Comparison of ENCODE assay signal across 14 cellular contexts in genomic region chr12:27782481-27782880, GRCh38. TPM values are rescaled to one million over a fixed set of nuclear protein-coding genes. Genes with fewer than 3 reads are reported as not detected.
DNase-seq lines count a peak whose midpoint lies in the region; ATAC-seq and TF ChIP-seq lines count a peak whose summit lies in the region.
"Had no signal": no experiment of that assay in that cellular context is flagged by ENCODE, and none has a peak within 500 bp of the region (broad histone marks: within the 10 kb centered on the region; RNA-seq: fewer than 3 reads in every experiment).

No MANE protein-coding gene starts in this region.

- H3K36me3 Mint-ChIP-seq in activated CD8-positive, alpha-beta T cell treated with anti-CD3 and anti-CD28 coated beads for 36 hours (ENCODE audit: low read depth) = peaks cover 34% of the 10 kb centered on the region
- H3K36me3 Mint-ChIP-seq in activated CD8-positive, alpha-beta T cell treated with anti-CD3 and anti-CD28 coated beads, Interleukin-2, amount 10 ng/mL, durations not matched to agents 7 days and 5 days (ENCODE audit: low read depth) = peaks cover 33% of the 10 kb centered on the region
- H3K36me3 Mint-ChIP-seq in activated T-helper 1 cell treated with anti-CD3 and anti-CD28 coated beads, Interleukin-12 subunit alpha, Interleukin-12 subunit beta, Interleukin-2, Interleukin-4 antibody, amounts not matched to agents 30 ng/mL and 10 ng/mL and 1 ng/mL, durations not matched to agents 14 hours and 24 hours and 36 hours (ENCODE audit: low read depth) = peaks cover 21% of the 10 kb centered on the region
- H3K36me3 Mint-ChIP-seq in immature natural killer cell = peaks cover 0 to 4% (median 0%) of the 10 kb centered on the region in 3 donors

- no peaks in the 10 kb centered on the region for H3K9me3 ChIP-seq in tibial artery

- DNase-seq in activated CD8-positive, alpha-beta T cell treated with anti-CD3 and anti-CD28 coated beads for 36 hours = no peak
- no peak for DNase-seq in activated CD8-positive, alpha-beta T cell treated with anti-CD3 and anti-CD28 coated beads, Interleukin-2, amount 10 ng/mL, durations not matched to agents 7 days and 5 days
- no peak for DNase-seq in activated T-helper 1 cell treated with anti-CD3 and anti-CD28 coated beads, Interleukin-12 subunit alpha, Interleukin-12 subunit beta, Interleukin-2, Interleukin-4 antibody, amounts not matched to agents 30 ng/mL and 10 ng/mL and 1 ng/mL, durations not matched to agents 14 hours and 24 hours and 36 hours (ENCODE audit: low spot score)
- DNase-seq in immature natural killer cell (no peak), tibial artery (no peak), hippocampal formation (lab: John Stamatoyannopoulos, UW) (no peak), A172 (ENCODE audit: low spot score) (no peak)
- DNase-seq: NCI-H510A; stimulated activated CD4-positive, alpha-beta T cell treated with anti-CD3 and anti-CD28 coated beads, Interleukin-15, amount 100 ng/mL, for 24 hours; stimulated activated naive CD4-positive, alpha-beta T cell treated with Interleukin-2 at 50 U/mL for 16 hours had no signal

- H3K27ac ChIP-seq in tibial artery = peak overlapping the region in 1 of 2 donors; percentile 89

- no peaks in the 10 kb centered on the region for H3K36me3 ChIP-seq in tibial artery

- H3K27ac Mint-ChIP-seq in activated CD8-positive, alpha-beta T cell treated with anti-CD3 and anti-CD28 coated beads for 36 hours = no peak overlapping the region
- no peak overlapping the region for H3K27ac Mint-ChIP-seq in activated CD8-positive, alpha-beta T cell treated with anti-CD3 and anti-CD28 coated beads, Interleukin-2, amount 10 ng/mL, durations not matched to agents 7 days and 5 days
- no peak overlapping the region for H3K27ac Mint-ChIP-seq in activated T-helper 1 cell treated with anti-CD3 and anti-CD28 coated beads, Interleukin-12 subunit alpha, Interleukin-12 subunit beta, Interleukin-2, Interleukin-4 antibody, amounts not matched to agents 30 ng/mL and 10 ng/mL and 1 ng/mL, durations not matched to agents 14 hours and 24 hours and 36 hours
- H3K27ac Mint-ChIP-seq in immature natural killer cell = peak overlapping the region in 2 of 6 donors; percentile 62 to 75

- no peaks in the 10 kb centered on the region for H3K27me3 ChIP-seq in tibial artery

- no peak for ATAC-seq in activated CD8-positive, alpha-beta T cell treated with anti-CD3 and anti-CD28 coated beads for 36 hours
- ATAC-seq in activated CD8-positive, alpha-beta T cell treated with anti-CD3 and anti-CD28 coated beads, Interleukin-2, amount 10 ng/mL, durations not matched to agents 7 days and 5 days = no peak
- no peak for ATAC-seq in GM21390 (IDR thresholded peaks at IDR 0.05; ENCODE audit: unreplicated experiment)
- ATAC-seq: HCT116 had no signal

- H3K27me3 Mint-ChIP-seq in activated CD8-positive, alpha-beta T cell treated with anti-CD3 and anti-CD28 coated beads for 36 hours = no peaks in the 10 kb centered on the region
- H3K27me3 Mint-ChIP-seq in activated CD8-positive, alpha-beta T cell treated with anti-CD3 and anti-CD28 coated beads, Interleukin-2, amount 10 ng/mL, durations not matched to agents 7 days and 5 days (ENCODE audit: low read depth) = peaks cover 4% of the 10 kb centered on the region
- peaks cover 13% of the 10 kb centered on the region for H3K27me3 Mint-ChIP-seq in activated T-helper 1 cell treated with anti-CD3 and anti-CD28 coated beads, Interleukin-12 subunit alpha, Interleukin-12 subunit beta, Interleukin-2, Interleukin-4 antibody, amounts not matched to agents 30 ng/mL and 10 ng/mL and 1 ng/mL, durations not matched to agents 14 hours and 24 hours and 36 hours (ENCODE audit: insufficient read depth)
- H3K27me3 Mint-ChIP-seq in immature natural killer cell (ENCODE audit: low read depth in 3 of 3) = peaks cover 0 to 7% (median 3%) of the 10 kb centered on the region in 3 donors

- TF ChIP-seq CTCF in activated CD8-positive, alpha-beta T cell treated with anti-CD3 and anti-CD28 coated beads for 36 hours (IDR thresholded peaks at IDR 0.05) = no peak
- no peak for TF ChIP-seq CTCF in tibial artery (IDR thresholded peaks at IDR 0.05)

- peak overlapping the region; percentile 83 for H3K4me3 Mint-ChIP-seq in activated CD8-positive, alpha-beta T cell treated with anti-CD3 and anti-CD28 coated beads for 36 hours
- no peak overlapping the region for H3K4me3 Mint-ChIP-seq in activated CD8-positive, alpha-beta T cell treated with anti-CD3 and anti-CD28 coated beads, Interleukin-2, amount 10 ng/mL, durations not matched to agents 7 days and 5 days
- H3K4me3 Mint-ChIP-seq in activated T-helper 1 cell treated with anti-CD3 and anti-CD28 coated beads, Interleukin-12 subunit alpha, Interleukin-12 subunit beta, Interleukin-2, Interleukin-4 antibody, amounts not matched to agents 30 ng/mL and 10 ng/mL and 1 ng/mL, durations not matched to agents 14 hours and 24 hours and 36 hours = peak overlapping the region; percentile 83
- H3K4me3 Mint-ChIP-seq in immature natural killer cell = peak overlapping the region; percentile 30 to 85 (median 57)

- CTCF ChIA-PET in activated CD8-positive, alpha-beta T cell treated with anti-CD3 and anti-CD28 coated beads for 36 hours (lab: Charles Lee) = no interaction called here
- CTCF ChIA-PET in activated CD8-positive, alpha-beta T cell treated with anti-CD3 and anti-CD28 coated beads, Interleukin-2, amount 10 ng/mL, durations not matched to agents 7 days and 5 days (lab: Charles Lee) = no interaction called here

- peak overlapping the region; percentile 80 to 94 for H3K4me3 ChIP-seq in tibial artery

- peaks cover 46% of the 10 kb centered on the region for H3K4me1 Mint-ChIP-seq in activated CD8-positive, alpha-beta T cell treated with anti-CD3 and anti-CD28 coated beads for 36 hours (ENCODE audit: low read depth)
- peaks cover 44% of the 10 kb centered on the region for H3K4me1 Mint-ChIP-seq in activated CD8-positive, alpha-beta T cell treated with anti-CD3 and anti-CD28 coated beads, Interleukin-2, amount 10 ng/mL, durations not matched to agents 7 days and 5 days (ENCODE audit: low read depth)
- peaks cover 43% of the 10 kb centered on the region for H3K4me1 Mint-ChIP-seq in activated T-helper 1 cell treated with anti-CD3 and anti-CD28 coated beads, Interleukin-12 subunit alpha, Interleukin-12 subunit beta, Interleukin-2, Interleukin-4 antibody, amounts not matched to agents 30 ng/mL and 10 ng/mL and 1 ng/mL, durations not matched to agents 14 hours and 24 hours and 36 hours (ENCODE audit: low read depth)
- peaks cover 36 to 52% of the 10 kb centered on the region in 2 donors for H3K4me1 Mint-ChIP-seq in immature natural killer cell

- POLR2A ChIA-PET in activated CD8-positive, alpha-beta T cell treated with anti-CD3 and anti-CD28 coated beads for 36 hours (lab: Charles Lee) = no interaction called here
- POLR2A ChIA-PET in activated CD8-positive, alpha-beta T cell treated with anti-CD3 and anti-CD28 coated beads, Interleukin-2, amount 10 ng/mL, durations not matched to agents 7 days and 5 days (lab: Charles Lee) = no interaction called here

- H3K9me3 Mint-ChIP-seq in activated CD8-positive, alpha-beta T cell treated with anti-CD3 and anti-CD28 coated beads for 36 hours = no peaks in the 10 kb centered on the region
- no peaks in the 10 kb centered on the region for H3K9me3 Mint-ChIP-seq in activated CD8-positive, alpha-beta T cell treated with anti-CD3 and anti-CD28 coated beads, Interleukin-2, amount 10 ng/mL, durations not matched to agents 7 days and 5 days (ENCODE audit: insufficient read depth)
- no peaks in the 10 kb centered on the region for H3K9me3 Mint-ChIP-seq in activated T-helper 1 cell treated with anti-CD3 and anti-CD28 coated beads, Interleukin-12 subunit alpha, Interleukin-12 subunit beta, Interleukin-2, Interleukin-4 antibody, amounts not matched to agents 30 ng/mL and 10 ng/mL and 1 ng/mL, durations not matched to agents 14 hours and 24 hours and 36 hours
- no peaks in the 10 kb centered on the region for H3K9me3 Mint-ChIP-seq in immature natural killer cell

- intact Hi-C loops in activated CD8-positive, alpha-beta T cell treated with anti-CD3 and anti-CD28 coated beads for 36 hours (cut with micrococcal nuclease) = loop anchor here (2.0 kb wide), 1 partner anchor 40 kb away; no protein-coding TSS in a partner anchor
- intact Hi-C loops in activated T-helper 1 cell treated with anti-CD3 and anti-CD28 coated beads, Interleukin-12 subunit alpha, Interleukin-12 subunit beta, Interleukin-2, Interleukin-4 antibody, amounts not matched to agents 30 ng/mL and 10 ng/mL and 1 ng/mL, durations not matched to agents 14 hours and 24 hours and 36 hours (cut with micrococcal nuclease) = no loop called here
- intact Hi-C loops in tibial artery (cut with DNase I; ENCODE audit: low total_unique reads) = no loop called here

- peaks cover 0 to 74% (median 28%) of the 10 kb centered on the region in 4 donors for H3K4me1 ChIP-seq in tibial artery

RNA-seq across cellular contexts. Expression of gene MANSC4, which starts 2.4 kb away (rescaled TPM):
- not detected for total RNA-seq in activated CD8-positive, alpha-beta T cell treated with anti-CD3 and anti-CD28 coated beads for 36 hours
- not detected for total RNA-seq in activated CD8-positive, alpha-beta T cell treated with anti-CD3 and anti-CD28 coated beads, Interleukin-2, amount 10 ng/mL, durations not matched to agents 7 days and 5 days
- total RNA-seq in activated T-helper 1 cell treated with anti-CD3 and anti-CD28 coated beads, Interleukin-12 subunit alpha, Interleukin-12 subunit beta, Interleukin-2, Interleukin-4 antibody, amounts not matched to agents 30 ng/mL and 10 ng/mL and 1 ng/mL, durations not matched to agents 14 hours and 24 hours and 36 hours = not detected in 2 replicates
- polyA plus RNA-seq in immature natural killer cell = not detected
- total RNA-seq in A172 (2014; rRNA removed; shearing (Covaris generic)) = not detected in 2 replicates
- total RNA-seq: glomerular endothelial cell, mononuclear cell had no signal

RNA-seq across cellular contexts. Expression of gene KLHL42, which starts 2.4 kb away (rescaled TPM):
- total RNA-seq in activated CD8-positive, alpha-beta T cell treated with anti-CD3 and anti-CD28 coated beads for 36 hours = 10 to 100 TPM; 10.2 to 11.3 TPM
- 10 to 100 TPM; 15.9 to 16.9 TPM for total RNA-seq in activated CD8-positive, alpha-beta T cell treated with anti-CD3 and anti-CD28 coated beads, Interleukin-2, amount 10 ng/mL, durations not matched to agents 7 days and 5 days
- 19.5 and 21.7 TPM in 2 replicates for total RNA-seq in activated T-helper 1 cell treated with anti-CD3 and anti-CD28 coated beads, Interleukin-12 subunit alpha, Interleukin-12 subunit beta, Interleukin-2, Interleukin-4 antibody, amounts not matched to agents 30 ng/mL and 10 ng/mL and 1 ng/mL, durations not matched to agents 14 hours and 24 hours and 36 hours
- polyA plus RNA-seq in immature natural killer cell = 10 to 100 TPM in 1 of 3 donors, 1 to 10 TPM in 2; 3.5 to 10.3 (median 5.7) TPM
- 18.4 and 19.0 TPM in 2 replicates for total RNA-seq in A172 (2014; rRNA removed; shearing (Covaris generic))
